Comparison of ENCODE assay signal across 9 cellular contexts in genomic region chr22:24147666-24148065, GRCh38. TPM values are rescaled to one million over a fixed set of nuclear protein-coding genes. Genes with fewer than 3 reads are reported as not detected.
DNase-seq lines count a peak whose midpoint lies in the region; ATAC-seq and TF ChIP-seq lines count a peak whose summit lies in the region.
"Had no signal": no experiment of that assay in that cellular context is flagged by ENCODE, and none has a peak within 500 bp of the region (broad histone marks: within the 10 kb centered on the region; RNA-seq: fewer than 3 reads in every experiment).

No MANE protein-coding gene starts in this region.

- H3K4me3 ChIP-seq in heart right ventricle (no peak overlapping the region), neural progenitor cell (no peak overlapping the region)

- no peaks in the 10 kb centered on the region for H3K27me3 Mint-ChIP-seq in neural progenitor cell (ENCODE audit: insufficient read depth, low read depth)

- H3K27me3 ChIP-seq in heart right ventricle = no peaks in the 10 kb centered on the region
- no peaks in the 10 kb centered on the region for H3K27me3 ChIP-seq in neural progenitor cell

- peaks cover 0 to 9% (median 0%) of the 10 kb centered on the region in 9 donors for H3K36me3 ChIP-seq in heart right ventricle
- H3K36me3 ChIP-seq in neural progenitor cell = no peaks in the 10 kb centered on the region

- no peak overlapping the region for H3K4me2 ChIP-seq in neural progenitor cell

- H3K4me1 ChIP-seq in heart right ventricle (peaks cover 40 to 67% (median 63%) of the 10 kb centered on the region in 9 donors), neural progenitor cell (peaks cover 3% of the 10 kb centered on the region)

- DNase-seq in heart right ventricle (no peak), left ventricle myocardium superior (no peak), neural progenitor cell (ENCODE audit: low spot score) (no peak)
- DNase-seq: DMS53 had no signal

- no peaks in the 10 kb centered on the region for H3F3A ChIP-seq in neural progenitor cell (ENCODE audit: low read depth)

- intact Hi-C loops in heart right ventricle (cut with DNase I) (no loop called here), left ventricle myocardium superior (cut with micrococcal nuclease) (no loop called here)

- no peak overlapping the region for H2AFZ ChIP-seq in neural progenitor cell (replicated peaks)

- ATAC-seq in heart right ventricle (no peak), left ventricle myocardium superior (no peak), HG02938 (IDR thresholded peaks at IDR 0.05; ENCODE audit: unreplicated experiment) (no peak), HG03159 (IDR thresholded peaks at IDR 0.05; ENCODE audit: unreplicated experiment) (no peak), GM19351 (IDR thresholded peaks at IDR 0.05; ENCODE audit: unreplicated experiment) (no peak), HG03460 (IDR thresholded peaks at IDR 0.05; ENCODE audit: unreplicated experiment) (no peak)

- peak overlapping the region; percentile 85 for H3K27ac Mint-ChIP-seq in neural progenitor cell

- no peaks in the 10 kb centered on the region for H3K9me3 Mint-ChIP-seq in neural progenitor cell

- peaks cover 38% of the 10 kb centered on the region for H3K4me1 Mint-ChIP-seq in neural progenitor cell

- peaks cover 39% of the 10 kb centered on the region for H4K20me1 ChIP-seq in neural progenitor cell (ENCODE audit: low read depth)

- H3K9ac ChIP-seq in neural progenitor cell = no peak overlapping the region

- H3K79me2 ChIP-seq in neural progenitor cell (ENCODE audit: low read depth) = no peaks in the 10 kb centered on the region

- H3K27ac ChIP-seq in heart right ventricle (peak overlapping the region; percentile 61 to 88 (median 80)), cingulate gyrus (ENCODE audit: low read depth, low read length) (peak overlapping the region; percentile 79), neural progenitor cell (no peak overlapping the region)

- no peaks in the 10 kb centered on the region for H3K9me3 ChIP-seq in heart right ventricle
- no peaks in the 10 kb centered on the region for H3K9me3 ChIP-seq in neural progenitor cell (ENCODE audit: low read depth)

- no peaks in the 10 kb centered on the region for H3K36me3 Mint-ChIP-seq in neural progenitor cell

- TF ChIP-seq CTCF in heart right ventricle (IDR thresholded peaks at IDR 0.05) (no peak), neural progenitor cell (IDR thresholded peaks at IDR 0.05) (no peak)

- no peak overlapping the region for H3K4me3 Mint-ChIP-seq in neural progenitor cell

- 73 to 75% methylated on average over 3 of the region's 3 CpGs for WGBS in heart right ventricle, 2 donors

RNA-seq across cellular contexts. Expression of gene SUSD2, which starts 33.6 kb away (rescaled TPM):
- total RNA-seq in heart right ventricle (1 to 10 TPM in 6 of 10 donors, under 1 TPM in 4; 0.57 to 6.7 (median 1.5) TPM), left ventricle myocardium superior (3.3 TPM), neural progenitor cell (ENCODE audit: low replicate concordance) (0.02 and 0.25 TPM in 2 replicates)
- 1 to 10 TPM; 5.4 to 6.5 TPM for polyA plus RNA-seq in heart right ventricle
